In genomic region chr7:26170663-26171062, GRCh38 we compare ENCODE assay signal across 21 cellular contexts. TPM values are rescaled to one million over a fixed set of nuclear protein-coding genes. Genes with fewer than 3 reads are reported as not detected.
DNase-seq lines count a peak whose midpoint lies in the region; ATAC-seq, FAIRE-seq and TF ChIP-seq lines count a peak whose summit lies in the region.
"Had no signal": no experiment of that assay in that cellular context is flagged by ENCODE, and none has a peak within 500 bp of the region (broad histone marks: within the 10 kb centered on the region; RNA-seq: fewer than 3 reads in every experiment).

No MANE protein-coding gene starts in this region.

- H3K14ac ChIP-seq in mesenchymal stem cell (ENCODE audit: low read length in 2 of 2): no peak overlapping the region

- H3K27ac Mint-ChIP-seq in chondrocyte (ENCODE audit: unreplicated experiment): no peak overlapping the region
- H3K27ac Mint-ChIP-seq: CD14-positive monocyte had no signal

- no TSS peak for BruUV-seq in HepG2 (replicated peaks; lab: Mats Ljungman, UMichigan)

- no peaks in the 10 kb centered on the region for H3K9me3 ChIP-seq in HepG2 (ENCODE audit: low read length)
- no peaks in the 10 kb centered on the region for H3K9me3 ChIP-seq in right lobe of liver
- no peaks in the 10 kb centered on the region for H3K9me3 ChIP-seq in mesenchymal stem cell (ENCODE audit: control insufficient read depth, low read length)
- H3K9me3 ChIP-seq: A549 had no signal

- intact Hi-C loops in HepG2 (cut with micrococcal nuclease; ENCODE audit: unreplicated experiment): no loop called here
- intact Hi-C loops in right lobe of liver (cut with DNase I): no loop called here

- H2AK5ac ChIP-seq in mesenchymal stem cell (ENCODE audit: low read length, severe bottlenecking): no peak overlapping the region

- H3K9me3 Mint-ChIP-seq in chondrocyte (ENCODE audit: low read depth): no peaks in the 10 kb centered on the region
- H3K9me3 Mint-ChIP-seq: CD4-positive, alpha-beta memory T cell; IgD-negative memory B cell had no signal

- CTCF ChIA-PET in HepG2 (lab: Yijun Ruan, JAX; ENCODE audit: low intra/inter-chr PET ratio, low total read pairs): no interaction called here

- H3K79me2 ChIP-seq in HepG2 (ENCODE audit: insufficient read depth, low read length): no peaks in the 10 kb centered on the region

- H2BK5ac ChIP-seq in mesenchymal stem cell (ENCODE audit: low read depth, low read length, poor library complexity, severe bottlenecking): no peak overlapping the region

- TF ChIP-seq EP300 in HepG2 (IDR thresholded peaks at IDR 0.05; ENCODE audit: low read depth in 2 of 2, low read length in 2 of 2) (no peak), HepG2 (CRISPR knock-in tag; IDR thresholded peaks at IDR 0.05; ENCODE audit: borderline replicate concordance) (no peak)

- H3K27ac ChIP-seq in HepG2 (ENCODE audit: extremely low read length, insufficient read depth, low read length) (no peak overlapping the region), right lobe of liver (no peak overlapping the region), mesenchymal stem cell (ENCODE audit: low read length, poor library complexity, severe bottlenecking) (no peak overlapping the region)
- H3K27ac ChIP-seq: 22Rv1, A549, BLaER1, GM23248, HL-60 had no signal

- H3K27me3 Mint-ChIP-seq in chondrocyte (ENCODE audit: low read depth): peaks cover 8% of the 10 kb centered on the region
- H3K27me3 Mint-ChIP-seq: CD4-positive, alpha-beta memory T cell; IgD-negative memory B cell had no signal

- POLR2A ChIA-PET in HepG2 (lab: Yijun Ruan, JAX): no interaction called here

- no peak for TF ChIP-seq RAD21 in HepG2 (CRISPR knock-in tag; IDR thresholded peaks at IDR 0.05)

- no peak overlapping the region for H3K23ac ChIP-seq in mesenchymal stem cell (ENCODE audit: low read length in 2 of 2)

- H2BK15ac ChIP-seq in mesenchymal stem cell (ENCODE audit: low read depth, poor library complexity, severe bottlenecking): no peak overlapping the region

- FAIRE-seq in HepG2 (lab: Jason Lieb, UNC): no peak
- FAIRE-seq: A549, GM12878, GM19239 had no signal

- no peak overlapping the region for H3K4me3 ChIP-seq in HepG2 (replicated peaks in 1 of 3; ENCODE audit: insufficient read depth in 1 of 3, low read depth in 2 of 3, low read length in 3 of 3)
- H3K4me3 ChIP-seq in right lobe of liver: no peak overlapping the region
- no peak overlapping the region for H3K4me3 ChIP-seq in fibroblast of villous mesenchyme (ENCODE audit: low read depth, low read length)
- H3K4me3 ChIP-seq in mesenchymal stem cell (ENCODE audit: insufficient read depth in 1 of 2, low read depth in 1 of 2, low read length in 2 of 2): no peak overlapping the region
- H3K4me3 ChIP-seq: A549, BLaER1, GM12878, GM23248 had no signal

- no peak for TF ChIP-seq CTCF in HepG2 (CRISPR knock-in tag; IDR thresholded peaks at IDR 0.05)
- no peak for TF ChIP-seq CTCF in right lobe of liver (IDR thresholded peaks at IDR 0.05)
- no peak for TF ChIP-seq CTCF in fibroblast of villous mesenchyme (IDR thresholded peaks at IDR 0.05; ENCODE audit: insufficient read depth, low read depth, low read length)
- no peak for TF ChIP-seq CTCF in chondrocyte (IDR thresholded peaks at IDR 0.05)

- H2BK12ac ChIP-seq in mesenchymal stem cell (ENCODE audit: low read length in 2 of 2): no peak overlapping the region

- ATAC-seq in HepG2: no peak
- no peak for ATAC-seq in right lobe of liver
- ATAC-seq in GM19023 (IDR thresholded peaks at IDR 0.05; ENCODE audit: unreplicated experiment): no peak
- ATAC-seq: GM12878 had no signal

- peaks cover 20% of the 10 kb centered on the region for H3K79me1 ChIP-seq in mesenchymal stem cell (replicated peaks; ENCODE audit: low read length, poor library complexity, severe bottlenecking)

- no peaks in the 10 kb centered on the region for H3K4me1 Mint-ChIP-seq in chondrocyte (ENCODE audit: low read depth)

- no peak overlapping the region for H3K4me2 ChIP-seq in HepG2 (ENCODE audit: low read depth, low read length)
- H3K4me2 ChIP-seq in mesenchymal stem cell (ENCODE audit: low read length, poor library complexity, severe bottlenecking): no peak overlapping the region
- H3K4me2 ChIP-seq: A549, BLaER1 had no signal

- H4K8ac ChIP-seq in mesenchymal stem cell (ENCODE audit: low read length): no peak overlapping the region

- DNase-seq in HepG2 (ENCODE audit: low spot score) (no peak), right lobe of liver (no peak), fibroblast of villous mesenchyme (ENCODE audit: low read depth) (peak; percentile 56), mesenchymal stem cell (peak; percentile 62), chondrocyte (ENCODE audit: low spot score) (no peak), AG20443 (ENCODE audit: low spot score) (no peak)
- DNase-seq: CD4-positive, alpha-beta memory T cell; DMS153; DMS79; GM23248; HCEC 1CT; KG1 had no signal

- H3K4ac ChIP-seq in mesenchymal stem cell (ENCODE audit: low read depth in 1 of 2, low read length in 2 of 2): no peak overlapping the region

- peaks cover 8% of the 10 kb centered on the region for H3K36me3 Mint-ChIP-seq in chondrocyte (ENCODE audit: low read depth)

- H3K36me3 ChIP-seq in HepG2 (replicated peaks in 1 of 2; ENCODE audit: control insufficient read depth in 1 of 2, insufficient read depth in 2 of 2, low read length in 2 of 2) (no peaks in the 10 kb centered on the region), right lobe of liver (no peaks in the 10 kb centered on the region), mesenchymal stem cell (ENCODE audit: control insufficient read depth in 1 of 2, insufficient read depth in 2 of 2, low read depth in 1 of 2, low read length in 2 of 2) (no peaks in the 10 kb centered on the region)

- in situ Hi-C loops in HepG2 (cut with HindIII; ENCODE audit: extremely low pct_ligation_motif_present, low pct_unique_long_range_greater_than_20kb): no loop called here

- no peaks in the 10 kb centered on the region for H4K20me1 ChIP-seq in HepG2 (ENCODE audit: insufficient read depth, low read length)

- no peaks in the 10 kb centered on the region for H3K27me3 ChIP-seq in HepG2 (ENCODE audit: control insufficient read depth in 1 of 2, insufficient read depth in 2 of 2, low read length in 2 of 2)
- no peaks in the 10 kb centered on the region for H3K27me3 ChIP-seq in right lobe of liver
- H3K27me3 ChIP-seq in mesenchymal stem cell (ENCODE audit: control insufficient read depth in 1 of 2, insufficient read depth in 1 of 2, low read length in 2 of 2): peaks cover 0 to 3% of the 10 kb centered on the region in 2 experiments
- H3K27me3 ChIP-seq: BLaER1 had no signal

- 73% methylated on average over 1 of the region's 1 CpG for WGBS in HepG2 (ENCODE audit: low lambda C conversion rate)
- WGBS in right lobe of liver (ENCODE audit: insufficient coverage, low coverage, low lambda C conversion rate, missing lambda C conversion rate): 83% methylated on average over 1 of the region's 1 CpG
- 63% methylated on average over 1 of the region's 1 CpG for WGBS in mesenchymal stem cell

- H2AFZ ChIP-seq in HepG2 (ENCODE audit: low read length): no peak overlapping the region
- H2AFZ ChIP-seq in mesenchymal stem cell (ENCODE audit: low read depth, low read length): no peak overlapping the region
- H2AFZ ChIP-seq: GM23248 had no signal

- no peak overlapping the region for H4K91ac ChIP-seq in mesenchymal stem cell (ENCODE audit: low read length)

- TF ChIP-seq POLR2A in HepG2 (IDR thresholded peaks at IDR 0.05; ENCODE audit: insufficient read depth in 1 of 2, low read depth in 2 of 2, low read length in 2 of 2) (no peak), right lobe of liver (IDR thresholded peaks at IDR 0.05) (no peak)

- no peak overlapping the region for H2BK120ac ChIP-seq in mesenchymal stem cell (ENCODE audit: low read depth, low read length)

- H3K4me1 ChIP-seq in HepG2 (ENCODE audit: insufficient read depth, low read length) (no peaks in the 10 kb centered on the region), right lobe of liver (peaks cover 0 to 5% (median 0%) of the 10 kb centered on the region in 4 donors), mesenchymal stem cell (ENCODE audit: control insufficient read depth, insufficient read depth, low read depth, low read length) (peaks cover 11% of the 10 kb centered on the region)
- H3K4me1 ChIP-seq: A549, BLaER1 had no signal

- no peak overlapping the region for H3K4me3 Mint-ChIP-seq in chondrocyte (ENCODE audit: unreplicated experiment)
- H3K4me3 Mint-ChIP-seq: CD14-positive monocyte; CD4-positive, alpha-beta memory T cell; IgD-negative memory B cell had no signal

- H3K9ac ChIP-seq in HepG2 (ENCODE audit: insufficient read depth, low read depth, low read length) (no peak overlapping the region), mesenchymal stem cell (ENCODE audit: low read length) (no peak overlapping the region)
- H3K9ac ChIP-seq: BLaER1, GM23248 had no signal

- peak overlapping the region in 1 of 2 experiments; percentile 0 for H3K18ac ChIP-seq in mesenchymal stem cell (ENCODE audit: low read depth in 1 of 2, low read length in 2 of 2)

RNA-seq across cellular contexts. Expression of gene NFE2L3, which starts 18.7 kb away (rescaled TPM):
- 8.8 and 19.4 TPM in 2 replicates for total RNA-seq in HepG2 (2016; rRNA removed; fragmentation: Illumina TruSeq; extraction: Trizol)
- total RNA-seq in HepG2 (2016; cell fraction: cytosol; rRNA removed; fragmentation: Illumina TruSeq; extraction: Trizol; ENCODE audit: low read depth): 0.53 and 1.2 TPM in 2 replicates
- 9.2 and 13.8 TPM in 2 replicates for total RNA-seq in HepG2 (2016; cell fraction: insoluble cytoplasmic fraction; rRNA removed; fragmentation: Illumina TruSeq; extraction: Trizol)
- 2.0 and 3.5 TPM in 2 replicates for total RNA-seq in HepG2 (2016; cell fraction: membrane; rRNA removed; fragmentation: Illumina TruSeq; extraction: Trizol)
- total RNA-seq in HepG2 (2016; cell fraction: nucleus; rRNA removed; fragmentation: Illumina TruSeq; extraction: Trizol): 13.7 and 26.6 TPM in 2 replicates
- polyA plus RNA-seq in HepG2 (2011; rRNA removed): 8.9 and 11.4 TPM in 2 replicates
- polyA plus RNA-seq in HepG2 (2011; cell fraction: cytosol; rRNA removed): 4.1 and 7.8 TPM in 2 replicates
- 1.6 and 2.1 TPM in 2 replicates for polyA plus RNA-seq in HepG2 (2011; cell fraction: nucleus; rRNA removed)
- polyA plus RNA-seq in HepG2 (2012): 10.7 and 12.2 TPM in 2 replicates
- polyA plus RNA-seq in HepG2 (2016; cell fraction: cytosol; fragmentation: Illumina TruSeq; extraction: Trizol; ENCODE audit: low read depth): 0.64 and 0.67 TPM in 2 replicates
- 8.0 and 8.2 TPM in 2 replicates for polyA plus RNA-seq in HepG2 (2016; cell fraction: insoluble cytoplasmic fraction; fragmentation: Illumina TruSeq; extraction: Trizol; ENCODE audit: low read depth)
- 1.1 and 1.3 TPM in 2 replicates for polyA plus RNA-seq in HepG2 (2016; cell fraction: membrane; fragmentation: Illumina TruSeq; extraction: Trizol; ENCODE audit: low read depth)
- polyA plus RNA-seq in HepG2 (2016; cell fraction: nucleus; fragmentation: Illumina TruSeq; extraction: Trizol; ENCODE audit: insufficient read depth, low read depth): 19.6 and 24.6 TPM in 2 replicates
- polyA minus RNA-seq in HepG2 (2011; rRNA and poly(A)+ RNA removed; ENCODE audit: low replicate concordance): 0.07 and 5.9 TPM in 2 replicates
- 7.8 and 8.8 TPM in 2 replicates for polyA minus RNA-seq in HepG2 (2011; cell fraction: cytosol; rRNA and poly(A)+ RNA removed)
- polyA minus RNA-seq in HepG2 (2011; cell fraction: nucleus; rRNA and poly(A)+ RNA removed): 3.7 and 7.1 TPM in 2 replicates
- total RNA-seq in right lobe of liver: 1 to 10 TPM in 2 of 6 experiments, under 1 TPM in 4; 0.13 to 2.0 (median 0.54) TPM
- 6.1 and 6.9 TPM in 2 replicates for total RNA-seq in fibroblast of villous mesenchyme
- polyA plus RNA-seq in mesenchymal stem cell (2013, experiment 1 of 2): 17.7 TPM
- 17.2 TPM for polyA plus RNA-seq in mesenchymal stem cell (2013, experiment 2 of 2)
- 0.17 to 0.79 TPM (median 0.52 TPM) in 3 replicates for total RNA-seq in chondrocyte

RNA-seq across cellular contexts. Expression of gene HNRNPA2B1, which starts 29.9 kb away (rescaled TPM):
- 412 and 636 TPM in 2 replicates for total RNA-seq in HepG2 (2016; rRNA removed; fragmentation: Illumina TruSeq; extraction: Trizol)
- total RNA-seq in HepG2 (2016; cell fraction: cytosol; rRNA removed; fragmentation: Illumina TruSeq; extraction: Trizol; ENCODE audit: low read depth): 31.5 and 36.0 TPM in 2 replicates
- total RNA-seq in HepG2 (2016; cell fraction: insoluble cytoplasmic fraction; rRNA removed; fragmentation: Illumina TruSeq; extraction: Trizol): 434 and 632 TPM in 2 replicates
- total RNA-seq in HepG2 (2016; cell fraction: membrane; rRNA removed; fragmentation: Illumina TruSeq; extraction: Trizol): 69.3 and 71.5 TPM in 2 replicates
- total RNA-seq in HepG2 (2016; cell fraction: nucleus; rRNA removed; fragmentation: Illumina TruSeq; extraction: Trizol): 305 and 307 TPM in 2 replicates
- polyA plus RNA-seq in HepG2 (2011; rRNA removed): 144 and 193 TPM in 2 replicates
- polyA plus RNA-seq in HepG2 (2011; cell fraction: cytosol; rRNA removed): 105 and 119 TPM in 2 replicates
- 173 and 254 TPM in 2 replicates for polyA plus RNA-seq in HepG2 (2011; cell fraction: nucleus; rRNA removed)
- 348 and 727 TPM in 2 replicates for polyA plus RNA-seq in HepG2 (2012)
- polyA plus RNA-seq in HepG2 (2016; cell fraction: cytosol; fragmentation: Illumina TruSeq; extraction: Trizol; ENCODE audit: low read depth): 50.3 and 54.5 TPM in 2 replicates
- 1,958 and 2,163 TPM in 2 replicates for polyA plus RNA-seq in HepG2 (2016; cell fraction: insoluble cytoplasmic fraction; fragmentation: Illumina TruSeq; extraction: Trizol; ENCODE audit: low read depth)
- 95.2 and 104 TPM in 2 replicates for polyA plus RNA-seq in HepG2 (2016; cell fraction: membrane; fragmentation: Illumina TruSeq; extraction: Trizol; ENCODE audit: low read depth)
- 1,155 and 1,186 TPM in 2 replicates for polyA plus RNA-seq in HepG2 (2016; cell fraction: nucleus; fragmentation: Illumina TruSeq; extraction: Trizol; ENCODE audit: insufficient read depth, low read depth)
- polyA minus RNA-seq in HepG2 (2011; rRNA and poly(A)+ RNA removed; ENCODE audit: low replicate concordance): 47.8 and 128 TPM in 2 replicates
- 103 and 153 TPM in 2 replicates for polyA minus RNA-seq in HepG2 (2011; cell fraction: cytosol; rRNA and poly(A)+ RNA removed)
- polyA minus RNA-seq in HepG2 (2011; cell fraction: nucleus; rRNA and poly(A)+ RNA removed): 372 and 389 TPM in 2 replicates
- total RNA-seq in right lobe of liver: 100 to 1,000 TPM in 4 of 6 experiments, 10 to 100 TPM in 2; 93.5 to 252 (median 165) TPM
- 128 and 135 TPM in 2 replicates for total RNA-seq in fibroblast of villous mesenchyme
- polyA plus RNA-seq in mesenchymal stem cell (2013, experiment 1 of 2): 309 TPM
- 309 TPM for polyA plus RNA-seq in mesenchymal stem cell (2013, experiment 2 of 2)
- total RNA-seq in chondrocyte: 311 to 604 TPM (median 313 TPM) in 3 replicates

RNA-seq across cellular contexts. Expression of gene CBX3, which starts 30.9 kb away (rescaled TPM):
- total RNA-seq in HepG2 (2016; rRNA removed; fragmentation: Illumina TruSeq; extraction: Trizol) (249 and 355 TPM in 2 replicates), right lobe of liver (10 to 100 TPM; 26.4 to 42.1 (median 40.5) TPM), fibroblast of villous mesenchyme (112 and 134 TPM in 2 replicates), chondrocyte (98.7 to 132 TPM (median 102 TPM) in 3 replicates)
- total RNA-seq in HepG2 (2016; cell fraction: cytosol; rRNA removed; fragmentation: Illumina TruSeq; extraction: Trizol; ENCODE audit: low read depth): 79.1 and 86.5 TPM in 2 replicates
- total RNA-seq in HepG2 (2016; cell fraction: insoluble cytoplasmic fraction; rRNA removed; fragmentation: Illumina TruSeq; extraction: Trizol): 257 and 354 TPM in 2 replicates
- total RNA-seq in HepG2 (2016; cell fraction: membrane; rRNA removed; fragmentation: Illumina TruSeq; extraction: Trizol): 129 and 141 TPM in 2 replicates
- 151 and 169 TPM in 2 replicates for total RNA-seq in HepG2 (2016; cell fraction: nucleus; rRNA removed; fragmentation: Illumina TruSeq; extraction: Trizol)
- polyA plus RNA-seq in HepG2 (2011; rRNA removed): 36.3 and 53.9 TPM in 2 replicates
- polyA plus RNA-seq in HepG2 (2011; cell fraction: cytosol; rRNA removed): 17.4 and 18.2 TPM in 2 replicates
- polyA plus RNA-seq in HepG2 (2011; cell fraction: nucleus; rRNA removed): 60.4 and 70.5 TPM in 2 replicates
- polyA plus RNA-seq in HepG2 (2012): 123 and 165 TPM in 2 replicates
- 76.0 and 83.8 TPM in 2 replicates for polyA plus RNA-seq in HepG2 (2016; cell fraction: cytosol; fragmentation: Illumina TruSeq; extraction: Trizol; ENCODE audit: low read depth)
- polyA plus RNA-seq in HepG2 (2016; cell fraction: insoluble cytoplasmic fraction; fragmentation: Illumina TruSeq; extraction: Trizol; ENCODE audit: low read depth): 424 and 453 TPM in 2 replicates
- polyA plus RNA-seq in HepG2 (2016; cell fraction: membrane; fragmentation: Illumina TruSeq; extraction: Trizol; ENCODE audit: low read depth): 117 TPM in 2 replicates
- 228 and 229 TPM in 2 replicates for polyA plus RNA-seq in HepG2 (2016; cell fraction: nucleus; fragmentation: Illumina TruSeq; extraction: Trizol; ENCODE audit: insufficient read depth, low read depth)
- polyA minus RNA-seq in HepG2 (2011; rRNA and poly(A)+ RNA removed; ENCODE audit: low replicate concordance): 10.5 and 24.1 TPM in 2 replicates
- 15.5 and 20.0 TPM in 2 replicates for polyA minus RNA-seq in HepG2 (2011; cell fraction: cytosol; rRNA and poly(A)+ RNA removed)
- 110 and 122 TPM in 2 replicates for polyA minus RNA-seq in HepG2 (2011; cell fraction: nucleus; rRNA and poly(A)+ RNA removed)
- polyA plus RNA-seq in mesenchymal stem cell (2013, experiment 1 of 2): 144 TPM
- polyA plus RNA-seq in mesenchymal stem cell (2013, experiment 2 of 2): 150 TPM

Comparison
In these comparisons a context has a peak if more than half of its experiments do, and no peak if none do; other contexts are left out.
1. DNase-seq: peak in fibroblast of villous mesenchyme (single experiment) and mesenchymal stem cell (single experiment); none in HepG2 (single experiment), right lobe of liver (0 of 3), chondrocyte (single experiment) and AG20443 (single experiment).